ENCODE assay signal across 13 cellular contexts in the genomic region with DNA sequence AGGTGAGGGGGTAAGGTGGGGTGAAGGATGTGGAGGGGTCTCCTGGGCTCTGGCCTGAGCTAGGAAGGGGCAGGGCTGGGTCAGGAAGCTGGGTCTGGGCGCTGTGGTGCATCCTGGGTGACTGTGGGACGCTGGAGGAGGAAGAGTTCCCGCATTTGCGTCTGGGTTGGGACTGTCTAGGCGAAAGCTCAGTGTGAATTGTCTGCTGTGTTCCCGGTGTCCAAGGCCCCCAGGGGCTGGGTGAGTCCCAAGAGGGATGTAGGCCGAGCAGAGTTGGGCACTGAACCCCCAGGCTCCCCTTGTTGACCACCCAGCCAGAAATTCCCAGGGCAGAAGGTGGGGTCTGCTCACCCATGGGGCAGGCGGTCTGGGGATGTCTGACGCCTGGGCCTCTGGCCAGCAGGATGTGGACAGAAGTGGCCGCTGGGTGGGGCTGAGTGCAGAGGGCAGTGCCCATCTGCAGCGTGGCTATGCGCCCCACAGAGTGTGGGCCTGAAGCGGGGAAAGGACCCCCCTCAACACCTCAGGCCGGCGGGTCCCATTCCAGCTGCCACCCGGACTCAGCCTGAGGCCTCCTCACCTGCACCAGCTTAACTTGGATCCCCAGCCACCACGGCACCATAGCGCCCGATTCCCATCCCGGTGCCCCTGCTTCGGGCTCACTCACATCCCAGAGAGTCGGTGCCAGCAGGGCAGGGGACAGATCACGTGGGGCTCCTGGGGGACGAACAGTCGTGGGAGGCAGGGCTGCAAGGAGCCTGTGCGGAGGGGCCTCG. TPM values are rescaled to one million over a fixed set of nuclear protein-coding genes. Genes with fewer than 3 reads are reported as not detected.
DNase-seq lines count a peak whose midpoint lies in the region; ATAC-seq and TF ChIP-seq lines count a peak whose summit lies in the region.
"Had no signal": no experiment of that assay in that cellular context is flagged by ENCODE, and none has a peak within 500 bp of the region (broad histone marks: within the 10 kb centered on the region; RNA-seq: fewer than 3 reads in every experiment).

No MANE protein-coding gene starts in this region.

- DNase-seq in MCF 10A (ENCODE audit: unreplicated experiment) (peak; percentile 17), mammary epithelial cell (no peak), body of pancreas (peak in 3 of 4 donors; percentile 46 to 61 (median 58)), right lobe of liver (peak; percentile 48 to 57 (median 53)), upper lobe of right lung (peak; percentile 67), erythroblast (lab: John Stamatoyannopoulos, UW) (no peak), NCI-H82 (lab: John Stamatoyannopoulos, UW) (no peak)
- DNase-seq: activated naive CD4-positive, alpha-beta T cell treated with anti-CD3 and anti-CD28 coated beads, Interleukin-2, amount 10 ng/mL, durations not matched to agents 7 days and 5 days; NCI-H1105 treated with DMSO at 0.1 percent for 48 hours; NCI-H510A; stimulated activated CD4-positive, alpha-beta T cell treated with anti-CD3 and anti-CD28 coated beads, Interleukin-2, amount 100 ng/mL, for 48 hours had no signal

- H3K9me3 Mint-ChIP-seq in MCF 10A (ENCODE audit: unreplicated experiment) = no peaks in the 10 kb centered on the region
- H3K9me3 Mint-ChIP-seq: activated naive CD4-positive, alpha-beta T cell treated with anti-CD3 and anti-CD28 coated beads, Interleukin-2, amount 10 ng/mL, durations not matched to agents 7 days and 5 days; mesothelial cell of epicardium had no signal

- TF ChIP-seq CTCF in MCF 10A (IDR thresholded peaks at IDR 0.05; ENCODE audit: unreplicated experiment) (no peak), mammary epithelial cell (conservative IDR thresholded peaks at IDR 0.05 in 1 of 2, IDR thresholded peaks at IDR 0.05 in 1 of 2; ENCODE audit: extremely low read depth in 1 of 2, insufficient read depth in 1 of 2, low read depth in 1 of 2, low read length in 2 of 2) (no peak), body of pancreas (IDR thresholded peaks at IDR 0.05) (peak in 1 of 7 experiments; percentile 14), right lobe of liver (IDR thresholded peaks at IDR 0.05) (no peak), upper lobe of right lung (IDR thresholded peaks at IDR 0.05) (peak; percentile 11)

- CTCF ChIA-PET in MCF 10A (lab: Yijun Ruan, JAX) = interaction anchor here (0.7 to 0.8 kb wide), 2 partner anchors 184 to 552 kb away, joined by 3 read pairs; no protein-coding TSS in a partner anchor
- CTCF ChIA-PET in mammary epithelial cell (lab: Charles Lee; ENCODE audit: low non-redundant PET) = interaction anchor here (0.6 kb wide), 1 partner anchor 1461 kb away, joined by 8 read pairs; no protein-coding TSS in a partner anchor

- intact Hi-C loops in MCF 10A (cut with micrococcal nuclease) (no loop called here), mammary epithelial cell (cut with micrococcal nuclease) (no loop called here), body of pancreas (cut with DNase I) (loop anchor here (10.0 kb wide), 1 partner anchor 90 kb away; no protein-coding TSS in a partner anchor), right lobe of liver (cut with DNase I) (no loop called here), upper lobe of right lung (cut with DNase I) (no loop called here)

- H3K36me3 ChIP-seq in mammary epithelial cell (ENCODE audit: insufficient read depth, low read length) = no peaks in the 10 kb centered on the region
- no peaks in the 10 kb centered on the region for H3K36me3 ChIP-seq in body of pancreas (replicated peaks in 1 of 2; ENCODE audit: insufficient read depth in 1 of 2, low read depth in 2 of 2)
- no peaks in the 10 kb centered on the region for H3K36me3 ChIP-seq in right lobe of liver
- H3K36me3 ChIP-seq in upper lobe of right lung = no peaks in the 10 kb centered on the region

- H3K4me3 ChIP-seq in mammary epithelial cell (replicated peaks in 1 of 3; ENCODE audit: insufficient read depth in 1 of 3, low read depth in 2 of 3, low read length in 3 of 3) (no peak overlapping the region), body of pancreas (no peak overlapping the region), right lobe of liver (no peak overlapping the region), upper lobe of right lung (no peak overlapping the region)

- H3K9ac ChIP-seq in mammary epithelial cell (ENCODE audit: insufficient read depth, low read length) = no peak overlapping the region

- in situ Hi-C loops in mammary epithelial cell (cut with MboI; ENCODE audit: low sequenced_read_pairs in 2 of 2) = no loop called here

- no peak overlapping the region for H3K4me2 ChIP-seq in mammary epithelial cell (ENCODE audit: insufficient read depth, low read depth, low read length)

- H3K27me3 ChIP-seq in mammary epithelial cell (ENCODE audit: insufficient read depth, low read length) (peaks cover 2% of the 10 kb centered on the region), body of pancreas (no peaks in the 10 kb centered on the region), right lobe of liver (no peaks in the 10 kb centered on the region), upper lobe of right lung (no peaks in the 10 kb centered on the region)

- WGBS in mammary epithelial cell (ENCODE audit: low coverage, missing lambda C conversion rate) = 73% methylated on average over 11 of the region's 27 CpGs
- 20 to 36% methylated on average over 1 to 23 of the region's 27 CpGs for WGBS in body of pancreas, 2 donors
- 60% methylated on average over 3 of the region's 27 CpGs for WGBS in right lobe of liver (ENCODE audit: insufficient coverage, low coverage, low lambda C conversion rate, missing lambda C conversion rate)

- no peaks in the 10 kb centered on the region for H3K36me3 Mint-ChIP-seq in MCF 10A (ENCODE audit: insufficient read depth, unreplicated experiment)
- H3K36me3 Mint-ChIP-seq: activated naive CD4-positive, alpha-beta T cell treated with anti-CD3 and anti-CD28 coated beads, Interleukin-2, amount 10 ng/mL, durations not matched to agents 7 days and 5 days; mesothelial cell of epicardium had no signal

- peaks cover 1% of the 10 kb centered on the region for H3K4me1 Mint-ChIP-seq in MCF 10A (ENCODE audit: insufficient read depth, unreplicated experiment)

- no peaks in the 10 kb centered on the region for H3K79me2 ChIP-seq in mammary epithelial cell (ENCODE audit: insufficient read depth, low read length)

- H4K20me1 ChIP-seq in mammary epithelial cell (ENCODE audit: insufficient read depth, low read length) = no peaks in the 10 kb centered on the region

- H3K4me1 ChIP-seq in mammary epithelial cell (ENCODE audit: insufficient read depth, low read length) = peaks cover 10% of the 10 kb centered on the region
- H3K4me1 ChIP-seq in body of pancreas = peaks cover 79% of the 10 kb centered on the region
- peaks cover 0 to 10% (median 4%) of the 10 kb centered on the region in 4 donors for H3K4me1 ChIP-seq in right lobe of liver
- H3K4me1 ChIP-seq in upper lobe of right lung = peaks cover 33% of the 10 kb centered on the region

- H3K27ac Mint-ChIP-seq in MCF 10A (ENCODE audit: low read depth, unreplicated experiment) = no peak overlapping the region

- POLR2A ChIA-PET in MCF 10A (lab: Yijun Ruan, JAX) = interaction anchor here (0.6 kb wide), 1 partner anchor 110 kb away, joined by 3 read pairs; no protein-coding TSS in a partner anchor

- no peaks in the 10 kb centered on the region for H3K27me3 Mint-ChIP-seq in MCF 10A (ENCODE audit: insufficient read depth, unreplicated experiment)

- BruUV-seq in MCF 10A (replicated peaks; lab: Mats Ljungman, UMichigan) = no TSS peak
- BruUV-seq in mammary epithelial cell (replicated peaks; lab: Mats Ljungman, UMichigan) = no TSS peak

- H3K27ac ChIP-seq in mammary epithelial cell (ENCODE audit: insufficient read depth, low read depth, low read length) (no peak overlapping the region), body of pancreas (peak overlapping the region; percentile 65 to 96 (median 94)), right lobe of liver (no peak overlapping the region), upper lobe of right lung (no peak overlapping the region)

- H3K4me3 Mint-ChIP-seq in MCF 10A (ENCODE audit: unreplicated experiment) = no peak overlapping the region
- H3K4me3 Mint-ChIP-seq: activated naive CD4-positive, alpha-beta T cell treated with anti-CD3 and anti-CD28 coated beads, Interleukin-2, amount 10 ng/mL, durations not matched to agents 7 days and 5 days; mesothelial cell of epicardium had no signal

- TF ChIP-seq POLR2A in body of pancreas (IDR thresholded peaks at IDR 0.05) = peak in 2 of 3 donors; percentile 19 to 26
- TF ChIP-seq POLR2A in right lobe of liver (IDR thresholded peaks at IDR 0.05) = no peak
- no peak for TF ChIP-seq POLR2A in erythroblast (IDR thresholded peaks at IDR 0.05; ENCODE audit: low read length)

- no peak overlapping the region for H2AFZ ChIP-seq in mammary epithelial cell (ENCODE audit: low read depth, low read length)

- dilution Hi-C loops in mammary epithelial cell (cut with HindIII; ENCODE audit: low sequenced_read_pairs) = loop anchor here (5.0 kb wide), 3 partner anchors 48 to 138 kb away; no protein-coding TSS in a partner anchor

- H3K9me3 ChIP-seq in mammary epithelial cell (replicated peaks; ENCODE audit: insufficient read depth, low read length) (no peaks in the 10 kb centered on the region), body of pancreas (no peaks in the 10 kb centered on the region), right lobe of liver (no peaks in the 10 kb centered on the region), upper lobe of right lung (no peaks in the 10 kb centered on the region)

- ATAC-seq in body of pancreas (peak; percentile 28), right lobe of liver (peak in 3 of 4 donors; percentile 6 to 48 (median 43)), upper lobe of right lung (no peak), GM18502 (IDR thresholded peaks at IDR 0.05; ENCODE audit: poor library complexity, unreplicated experiment) (no peak)

RNA-seq across cellular contexts. Expression of gene POFUT2, which starts 36.9 kb away (rescaled TPM):
- total RNA-seq in MCF 10A (2022) = 25.2 and 31.3 TPM in 2 replicates
- total RNA-seq in mammary epithelial cell = 10 to 100 TPM; 19.3 to 25.0 TPM
- 14.1 TPM for polyA plus RNA-seq in mammary epithelial cell
- polyA minus RNA-seq in mammary epithelial cell = 9.7 TPM
- 10 to 100 TPM; 16.3 to 46.1 TPM for total RNA-seq in body of pancreas
- 10 to 100 TPM; 10.5 to 22.0 (median 13.7) TPM for total RNA-seq in right lobe of liver
- 29.0 TPM for total RNA-seq in upper lobe of right lung

Comparison
In these comparisons a context has a peak if more than half of its experiments do, and no peak if none do; other contexts are left out.
1. DNase-seq: peak in MCF 10A (single experiment), body of pancreas (3 of 4), right lobe of liver (3 of 3) and upper lobe of right lung (single experiment); none in mammary epithelial cell (single experiment), erythroblast (0 of 2) and NCI-H82 (single experiment).
2. H3K27ac ChIP-seq: peak in body of pancreas (4 of 4); none in mammary epithelial cell (single experiment), right lobe of liver (0 of 3) and upper lobe of right lung (single experiment).
3. ATAC-seq: peak in body of pancreas (single experiment) and right lobe of liver (3 of 4); none in upper lobe of right lung (single experiment) and GM18502 (single experiment).
4. POLR2A ChIP-seq: peak in body of pancreas (2 of 3); none in right lobe of liver (single experiment) and erythroblast (single experiment).